ENCODE assay signal across 17 cellular contexts in genomic region chr10:5652746-5653145, GRCh38. TPM values are rescaled to one million over a fixed set of nuclear protein-coding genes. Genes with fewer than 3 reads are reported as not detected.
DNase-seq lines count a peak whose midpoint lies in the region; ATAC-seq and TF ChIP-seq lines count a peak whose summit lies in the region.
"Had no signal": no experiment of that assay in that cellular context is flagged by ENCODE, and none has a peak within 500 bp of the region (broad histone marks: within the 10 kb centered on the region; RNA-seq: fewer than 3 reads in every experiment).

No MANE protein-coding gene starts in this region.

- peak; percentile 6 to 8 for ATAC-seq in right cardiac atrium
- ATAC-seq in right lobe of liver, result no peak
- no peak for ATAC-seq in GM21515 (IDR thresholded peaks at IDR 0.05; ENCODE audit: unreplicated experiment)
- no peak for ATAC-seq in HG02763 (IDR thresholded peaks at IDR 0.05; ENCODE audit: unreplicated experiment)
- ATAC-seq in GM21786 (IDR thresholded peaks at IDR 0.05; ENCODE audit: unreplicated experiment), result no peak
- ATAC-seq: HCT116, K562 had no signal

- no peaks in the 10 kb centered on the region for H3K27me3 ChIP-seq in right cardiac atrium (ENCODE audit: control insufficient read depth, insufficient read depth)
- H3K27me3 ChIP-seq in right atrium auricular region, result no peaks in the 10 kb centered on the region
- no peaks in the 10 kb centered on the region for H3K27me3 ChIP-seq in right lobe of liver
- H3K27me3 ChIP-seq in spleen (replicated peaks in 1 of 7), result no peaks in the 10 kb centered on the region

- intact Hi-C loops in right cardiac atrium (cut with DNase I) (no loop called here), right lobe of liver (cut with DNase I) (no loop called here), spleen (cut with DNase I; ENCODE audit: low total_unique reads) (no loop called here)

- DNase-seq in right cardiac atrium (peak in 1 of 3 donors; percentile 70), right atrium auricular region (ENCODE audit: low spot score) (no peak), right lobe of liver (no peak), spleen (peak; percentile 64), NCI-H69 (lab: John Stamatoyannopoulos, UW) (no peak)
- DNase-seq: C1 segment of cervical spinal cord; EL; NCI-H1092; NCI-H2107; NCI-H226; NCI-H526 treated with DMSO at 0.1 percent for 48 hours; NK-92 treated with Interleukin-12 subunit alpha and Interleukin-12 subunit beta, amount 100 ng/mL, for 24 hours had no signal

- TF ChIP-seq CTCF in right atrium auricular region (IDR thresholded peaks at IDR 0.05) (no peak), right lobe of liver (IDR thresholded peaks at IDR 0.05) (no peak), spleen (IDR thresholded peaks at IDR 0.05 in 8 of 11, conservative IDR thresholded peaks at IDR 0.05 in 3 of 11) (no peak)

- H3K9me3 ChIP-seq in right cardiac atrium (ENCODE audit: control insufficient read depth, low read length), result no peaks in the 10 kb centered on the region
- no peaks in the 10 kb centered on the region for H3K9me3 ChIP-seq in right atrium auricular region
- H3K9me3 ChIP-seq in right lobe of liver, result no peaks in the 10 kb centered on the region
- no peaks in the 10 kb centered on the region for H3K9me3 ChIP-seq in spleen

- H3K4me3 ChIP-seq in right cardiac atrium (ENCODE audit: low read length) (no peak overlapping the region), right atrium auricular region (no peak overlapping the region), right lobe of liver (no peak overlapping the region), spleen (no peak overlapping the region)
- H3K4me3 ChIP-seq: K562 had no signal

- H3K4me1 ChIP-seq in right cardiac atrium (ENCODE audit: control insufficient read depth, insufficient read depth, low read length) (peaks cover 4% of the 10 kb centered on the region), right atrium auricular region (no peaks in the 10 kb centered on the region), right lobe of liver (peaks cover 0 to 62% (median 29%) of the 10 kb centered on the region in 4 donors), spleen (peaks cover 0 to 25% (median 2%) of the 10 kb centered on the region in 6 donors)

- H3K27ac ChIP-seq in right cardiac atrium (ENCODE audit: low read length) (peak overlapping the region; percentile 4), right atrium auricular region (peak overlapping the region in 1 of 2 donors; percentile 1), right lobe of liver (peak overlapping the region; percentile 28 to 87 (median 77)), spleen (no peak overlapping the region)

- 96% methylated on average over 14 of the region's 14 CpGs for WGBS in right cardiac atrium
- 97% methylated on average over 5 of the region's 14 CpGs for WGBS in right lobe of liver (ENCODE audit: insufficient coverage, low coverage, low lambda C conversion rate, missing lambda C conversion rate)
- WGBS in spleen, 5 donors, result 95 to 100% (median 96%) methylated on average over 4 to 14 of the region's 14 CpGs

- TF ChIP-seq POLR2A in right lobe of liver (IDR thresholded peaks at IDR 0.05) (no peak), spleen (IDR thresholded peaks at IDR 0.05) (no peak)

- H3K36me3 ChIP-seq in right atrium auricular region (peaks cover 8% of the 10 kb centered on the region), right lobe of liver (peaks cover 0 to 6% (median 2%) of the 10 kb centered on the region in 4 donors), spleen (peaks cover 0 to 44% (median 0%) of the 10 kb centered on the region in 6 donors)

RNA-seq across cellular contexts. Expression of gene ASB13, which starts 13.6 kb away (rescaled TPM):
- total RNA-seq in right cardiac atrium (10 to 100 TPM; 15.0 to 20.6 (median 17.5) TPM), right atrium auricular region (10 to 100 TPM; 10.5 to 14.3 TPM), right lobe of liver (100 to 1,000 TPM in 1 of 6 experiments, 10 to 100 TPM in 5; 19.7 to 117 (median 64.7) TPM), spleen (10 to 100 TPM; 17.0 to 29.6 (median 21.6) TPM)
- polyA plus RNA-seq in right cardiac atrium (17.1 TPM), spleen (10 to 100 TPM; 17.7 to 25.4 (median 25.1) TPM)

RNA-seq across cellular contexts. Expression of gene TASOR2, which starts 31.9 kb away (rescaled TPM):
- 10 to 100 TPM; 41.1 to 51.7 (median 49.3) TPM for total RNA-seq in right cardiac atrium
- polyA plus RNA-seq in right cardiac atrium, result 9.7 TPM
- 10 to 100 TPM; 41.7 to 47.3 TPM for total RNA-seq in right atrium auricular region
- 10 to 100 TPM; 19.7 to 53.4 (median 29.6) TPM for total RNA-seq in right lobe of liver
- total RNA-seq in spleen, result 10 to 100 TPM; 58.3 to 87.9 (median 72.6) TPM
- 10 to 100 TPM in 2 of 3 donors, 1 to 10 TPM in 1; 9.5 to 11.3 (median 10.1) TPM for polyA plus RNA-seq in spleen

Comparison
In these comparisons a context has a peak if more than half of its experiments do, and no peak if none do; other contexts are left out.
1. ATAC-seq: peak in right cardiac atrium (2 of 2); none in right lobe of liver (0 of 4), GM21515 (single experiment), HG02763 (single experiment) and GM21786 (single experiment).
2. H3K27ac ChIP-seq: peak in right cardiac atrium (single experiment) and right lobe of liver (3 of 3); none in spleen (0 of 8).